Comparison of ENCODE assay signal across 7 cellular contexts in genomic region chr20:31861346-31862156, GRCh38. TPM values are rescaled to one million over a fixed set of nuclear protein-coding genes. Genes with fewer than 3 reads are reported as not detected.
DNase-seq lines count a peak whose midpoint lies in the region; ATAC-seq, FAIRE-seq and TF ChIP-seq lines count a peak whose summit lies in the region.

No MANE protein-coding gene starts in this region.

- H3K4me3 ChIP-seq in iPS-15b (ENCODE audit: low read depth, low read length) (peak overlapping the region; percentile 86), small intestine (ENCODE audit: low read depth in 1 of 2, low read length in 2 of 2) (peak overlapping the region; percentile 26 to 57)

- no peaks in the 10 kb centered on the region for H3K9me3 Mint-ChIP-seq in T-cell

- H3K36me3 ChIP-seq in iPS-15b (ENCODE audit: control insufficient read depth, insufficient read depth, low read length) (no peaks in the 10 kb centered on the region), small intestine (ENCODE audit: control insufficient read depth in 2 of 2, insufficient read depth in 2 of 2, low read length in 2 of 2) (no peaks in the 10 kb centered on the region)

- peaks cover 11 to 15% (median 12%) of the 10 kb centered on the region in 3 donors for H3K4me1 Mint-ChIP-seq in T-cell

- peak; percentile 69 for ATAC-seq in GM18868 (IDR thresholded peaks at IDR 0.05; ENCODE audit: unreplicated experiment)
- ATAC-seq in T-cell (replicated peaks in 1 of 4): peak; percentile 87 to 94 (median 89)

- H3K27ac ChIP-seq in small intestine (ENCODE audit: low read depth in 1 of 2, low read length in 1 of 2): peak overlapping the region in 1 of 2 donors; percentile 42

- TF ChIP-seq POLR2A in H54 (IDR thresholded peaks at IDR 0.05; ENCODE audit: low read depth, low read length): no peak

- peak; percentile 86 for DNase-seq in NAMALWA (ENCODE audit: low spot score)
- peak; percentile 28 to 73 (median 56) for DNase-seq in T-cell
- DNase-seq in amniotic epithelial cell (ENCODE audit: low read depth): peak; percentile 43
- DNase-seq in small intestine: peak; percentile 74
- no peak for DNase-seq in H54 (ENCODE audit: insufficient read length, low spot score)

- H3K4me3 Mint-ChIP-seq in T-cell: peak overlapping the region; percentile 49 to 84 (median 70)

- H3K27ac Mint-ChIP-seq in T-cell: no peak overlapping the region

- H3K27me3 Mint-ChIP-seq in T-cell: peaks cover 5 to 30% of the 10 kb centered on the region in 2 donors

- CTCF ChIA-PET in T-cell (lab: Charles Lee): interaction anchor here in 1 of 2 donors (1.0 to 1.6 kb wide), 2 partner anchors 10 to 90 kb away, joined by 3 to 4 read pairs; partner anchors contain the start of gene PDRG1

- H3K27me3 ChIP-seq in iPS-15b (ENCODE audit: control insufficient read depth, insufficient read depth, low read length) (peaks cover 12% of the 10 kb centered on the region), small intestine (ENCODE audit: control insufficient read depth in 2 of 2, insufficient read depth in 2 of 2, low read length in 2 of 2) (peaks cover 0 to 4% of the 10 kb centered on the region in 2 donors)

- 4 to 7% (median 4%) methylated on average over 35 to 62 of the region's 62 CpGs for WGBS in small intestine, 3 donors

- no peaks in the 10 kb centered on the region for H3K9me3 ChIP-seq in iPS-15b (ENCODE audit: control insufficient read depth, insufficient read depth, low read length)
- H3K9me3 ChIP-seq in small intestine (ENCODE audit: control insufficient read depth, low read depth): no peaks in the 10 kb centered on the region

- FAIRE-seq in small intestine (lab: Jason Lieb, UNC) (no peak), H54 (lab: Jason Lieb, UNC) (no peak)

- H3K36me3 Mint-ChIP-seq in T-cell: no peaks in the 10 kb centered on the region

- POLR2A ChIA-PET in T-cell (lab: Charles Lee): no interaction called here

- no peak overlapping the region for H3K9ac ChIP-seq in iPS-15b (ENCODE audit: low read depth, low read length)

- H3K4me1 ChIP-seq in iPS-15b (ENCODE audit: control insufficient read depth, insufficient read depth, low read length): peaks cover 9% of the 10 kb centered on the region
- no peaks in the 10 kb centered on the region for H3K4me1 ChIP-seq in small intestine (ENCODE audit: control insufficient read depth in 2 of 2, insufficient read depth in 1 of 2, low read depth in 1 of 2, low read length in 1 of 2)

RNA-seq across cellular contexts. Expression of gene DUSP15, which starts 8.8 kb away (rescaled TPM):
- total RNA-seq in T-cell: not detected
- polyA plus RNA-seq in small intestine: 1 to 10 TPM in 2 of 3 donors, not detected in 1; 1.4 to 2.9 TPM

RNA-seq across cellular contexts. Expression of gene TTLL9, which starts 8.9 kb away (rescaled TPM):
- total RNA-seq in T-cell: under 1 TPM in 1 of 5 donors, not detected in 4; 0.16 TPM
- polyA plus RNA-seq in small intestine: under 1 TPM in 1 of 3 donors, not detected in 2; 0.07 TPM

RNA-seq across cellular contexts. Expression of gene FOXS1, which starts 16.1 kb away (rescaled TPM):
- not detected for total RNA-seq in T-cell
- 1 to 10 TPM in 1 of 3 donors, not detected in 2; 1.2 TPM for polyA plus RNA-seq in small intestine

RNA-seq across cellular contexts. Expression of gene MYLK2, which starts 42.4 kb away (rescaled TPM):
- total RNA-seq in T-cell: not detected
- under 1 TPM in 2 of 3 donors, not detected in 1; 0.27 to 0.28 TPM for polyA plus RNA-seq in small intestine
